Comparison of ENCODE assay signal across 1 cellular context in genomic region chr9:128819716-128820664, GRCh38.
TF ChIP-seq lines count a peak whose summit lies in the region.

No MANE protein-coding gene starts in this region.

TF ChIP-seq in GM12878, 131 proteins besides CTCF, POLR2A, EP300 and RAD21:
- no peak for TF ChIP-seq REST (IDR thresholded peaks at IDR 0.05; ENCODE audit: low read depth, low read length)
- no peak for TF ChIP-seq TCF7 (IDR thresholded peaks at IDR 0.05; ENCODE audit: borderline replicate concordance)
- TF ChIP-seq SRF (IDR thresholded peaks at IDR 0.05; ENCODE audit: low read depth in 2 of 2, low read length in 2 of 2): no peak
- TF ChIP-seq, protein P1, sequence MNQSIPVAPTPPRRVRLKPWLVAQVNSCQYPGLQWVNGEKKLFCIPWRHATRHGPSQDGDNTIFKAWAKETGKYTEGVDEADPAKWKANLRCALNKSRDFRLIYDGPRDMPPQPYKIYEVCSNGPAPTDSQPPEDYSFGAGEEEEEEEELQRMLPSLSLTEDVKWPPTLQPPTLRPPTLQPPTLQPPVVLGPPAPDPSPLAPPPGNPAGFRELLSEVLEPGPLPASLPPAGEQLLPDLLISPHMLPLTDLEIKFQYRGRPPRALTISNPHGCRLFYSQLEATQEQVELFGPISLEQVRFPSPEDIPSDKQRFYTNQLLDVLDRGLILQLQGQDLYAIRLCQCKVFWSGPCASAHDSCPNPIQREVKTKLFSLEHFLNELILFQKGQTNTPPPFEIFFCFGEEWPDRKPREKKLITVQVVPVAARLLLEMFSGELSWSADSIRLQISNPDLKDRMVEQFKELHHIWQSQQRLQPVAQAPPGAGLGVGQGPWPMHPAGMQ (IDR thresholded peaks at IDR 0.05; ENCODE audit: borderline replicate concordance): no peak
- no peak for TF ChIP-seq ZNF217 (IDR thresholded peaks at IDR 0.05)
- no peak for TF ChIP-seq BHLHE40 (IDR thresholded peaks at IDR 0.05; ENCODE audit: borderline replicate concordance in 1 of 2, low read depth in 2 of 2, low read length in 1 of 2)
- TF ChIP-seq, protein P2, sequence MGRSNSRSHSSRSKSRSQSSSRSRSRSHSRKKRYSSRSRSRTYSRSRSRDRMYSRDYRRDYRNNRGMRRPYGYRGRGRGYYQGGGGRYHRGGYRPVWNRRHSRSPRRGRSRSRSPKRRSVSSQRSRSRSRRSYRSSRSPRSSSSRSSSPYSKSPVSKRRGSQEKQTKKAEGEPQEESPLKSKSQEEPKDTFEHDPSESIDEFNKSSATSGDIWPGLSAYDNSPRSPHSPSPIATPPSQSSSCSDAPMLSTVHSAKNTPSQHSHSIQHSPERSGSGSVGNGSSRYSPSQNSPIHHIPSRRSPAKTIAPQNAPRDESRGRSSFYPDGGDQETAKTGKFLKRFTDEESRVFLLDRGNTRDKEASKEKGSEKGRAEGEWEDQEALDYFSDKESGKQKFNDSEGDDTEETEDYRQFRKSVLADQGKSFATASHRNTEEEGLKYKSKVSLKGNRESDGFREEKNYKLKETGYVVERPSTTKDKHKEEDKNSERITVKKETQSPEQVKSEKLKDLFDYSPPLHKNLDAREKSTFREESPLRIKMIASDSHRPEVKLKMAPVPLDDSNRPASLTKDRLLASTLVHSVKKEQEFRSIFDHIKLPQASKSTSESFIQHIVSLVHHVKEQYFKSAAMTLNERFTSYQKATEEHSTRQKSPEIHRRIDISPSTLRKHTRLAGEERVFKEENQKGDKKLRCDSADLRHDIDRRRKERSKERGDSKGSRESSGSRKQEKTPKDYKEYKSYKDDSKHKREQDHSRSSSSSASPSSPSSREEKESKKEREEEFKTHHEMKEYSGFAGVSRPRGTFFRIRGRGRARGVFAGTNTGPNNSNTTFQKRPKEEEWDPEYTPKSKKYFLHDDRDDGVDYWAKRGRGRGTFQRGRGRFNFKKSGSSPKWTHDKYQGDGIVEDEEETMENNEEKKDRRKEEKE (IDR thresholded peaks at IDR 0.05): no peak
- TF ChIP-seq HDAC2 (IDR thresholded peaks at IDR 0.05): no peak
- no peak for TF ChIP-seq ZSCAN29 (IDR thresholded peaks at IDR 0.05)
- no peak for TF ChIP-seq DPF2 (IDR thresholded peaks at IDR 0.05)
- TF ChIP-seq, protein P3, sequence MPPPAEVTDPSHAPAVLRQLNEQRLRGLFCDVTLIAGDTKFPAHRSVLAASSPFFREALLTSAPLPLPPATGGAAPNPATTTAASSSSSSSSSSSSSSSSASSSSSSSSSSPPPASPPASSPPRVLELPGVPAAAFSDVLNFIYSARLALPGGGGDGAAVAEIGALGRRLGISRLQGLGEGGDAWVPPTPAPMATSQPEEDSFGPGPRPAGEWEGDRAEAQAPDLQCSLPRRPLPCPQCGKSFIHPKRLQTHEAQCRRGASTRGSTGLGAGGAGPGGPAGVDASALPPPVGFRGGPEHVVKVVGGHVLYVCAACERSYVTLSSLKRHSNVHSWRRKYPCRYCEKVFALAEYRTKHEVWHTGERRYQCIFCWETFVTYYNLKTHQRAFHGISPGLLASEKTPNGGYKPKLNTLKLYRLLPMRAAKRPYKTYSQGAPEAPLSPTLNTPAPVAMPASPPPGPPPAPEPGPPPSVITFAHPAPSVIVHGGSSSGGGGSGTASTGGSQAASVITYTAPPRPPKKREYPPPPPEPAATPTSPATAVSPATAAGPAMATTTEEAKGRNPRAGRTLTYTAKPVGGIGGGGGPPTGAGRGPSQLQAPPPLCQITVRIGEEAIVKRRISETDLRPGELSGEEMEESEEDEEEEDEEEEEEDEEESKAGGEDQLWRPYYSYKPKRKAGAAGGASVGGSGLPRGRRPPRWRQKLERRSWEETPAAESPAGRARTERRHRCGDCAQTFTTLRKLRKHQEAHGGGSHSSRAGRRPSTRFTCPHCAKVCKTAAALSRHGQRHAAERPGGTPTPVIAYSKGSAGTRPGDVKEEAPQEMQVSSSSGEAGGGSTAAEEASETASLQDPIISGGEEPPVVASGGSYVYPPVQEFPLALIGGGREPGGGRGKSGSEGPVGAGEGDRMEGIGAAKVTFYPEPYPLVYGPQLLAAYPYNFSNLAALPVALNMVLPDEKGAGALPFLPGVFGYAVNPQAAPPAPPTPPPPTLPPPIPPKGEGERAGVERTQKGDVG (CRISPR knock-in tag; IDR thresholded peaks at IDR 0.05): no peak
- no peak for TF ChIP-seq TCF3 (IDR thresholded peaks at IDR 0.05; ENCODE audit: borderline replicate concordance, insufficient read depth, low read depth, low read length)
- TF ChIP-seq, protein P4, sequence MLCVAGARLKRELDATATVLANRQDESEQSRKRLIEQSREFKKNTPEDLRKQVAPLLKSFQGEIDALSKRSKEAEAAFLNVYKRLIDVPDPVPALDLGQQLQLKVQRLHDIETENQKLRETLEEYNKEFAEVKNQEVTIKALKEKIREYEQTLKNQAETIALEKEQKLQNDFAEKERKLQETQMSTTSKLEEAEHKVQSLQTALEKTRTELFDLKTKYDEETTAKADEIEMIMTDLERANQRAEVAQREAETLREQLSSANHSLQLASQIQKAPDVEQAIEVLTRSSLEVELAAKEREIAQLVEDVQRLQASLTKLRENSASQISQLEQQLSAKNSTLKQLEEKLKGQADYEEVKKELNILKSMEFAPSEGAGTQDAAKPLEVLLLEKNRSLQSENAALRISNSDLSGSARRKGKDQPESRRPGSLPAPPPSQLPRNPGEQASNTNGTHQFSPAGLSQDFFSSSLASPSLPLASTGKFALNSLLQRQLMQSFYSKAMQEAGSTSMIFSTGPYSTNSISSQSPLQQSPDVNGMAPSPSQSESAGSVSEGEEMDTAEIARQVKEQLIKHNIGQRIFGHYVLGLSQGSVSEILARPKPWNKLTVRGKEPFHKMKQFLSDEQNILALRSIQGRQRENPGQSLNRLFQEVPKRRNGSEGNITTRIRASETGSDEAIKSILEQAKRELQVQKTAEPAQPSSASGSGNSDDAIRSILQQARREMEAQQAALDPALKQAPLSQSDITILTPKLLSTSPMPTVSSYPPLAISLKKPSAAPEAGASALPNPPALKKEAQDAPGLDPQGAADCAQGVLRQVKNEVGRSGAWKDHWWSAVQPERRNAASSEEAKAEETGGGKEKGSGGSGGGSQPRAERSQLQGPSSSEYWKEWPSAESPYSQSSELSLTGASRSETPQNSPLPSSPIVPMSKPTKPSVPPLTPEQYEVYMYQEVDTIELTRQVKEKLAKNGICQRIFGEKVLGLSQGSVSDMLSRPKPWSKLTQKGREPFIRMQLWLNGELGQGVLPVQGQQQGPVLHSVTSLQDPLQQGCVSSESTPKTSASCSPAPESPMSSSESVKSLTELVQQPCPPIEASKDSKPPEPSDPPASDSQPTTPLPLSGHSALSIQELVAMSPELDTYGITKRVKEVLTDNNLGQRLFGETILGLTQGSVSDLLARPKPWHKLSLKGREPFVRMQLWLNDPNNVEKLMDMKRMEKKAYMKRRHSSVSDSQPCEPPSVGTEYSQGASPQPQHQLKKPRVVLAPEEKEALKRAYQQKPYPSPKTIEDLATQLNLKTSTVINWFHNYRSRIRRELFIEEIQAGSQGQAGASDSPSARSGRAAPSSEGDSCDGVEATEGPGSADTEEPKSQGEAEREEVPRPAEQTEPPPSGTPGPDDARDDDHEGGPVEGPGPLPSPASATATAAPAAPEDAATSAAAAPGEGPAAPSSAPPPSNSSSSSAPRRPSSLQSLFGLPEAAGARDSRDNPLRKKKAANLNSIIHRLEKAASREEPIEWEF (IDR thresholded peaks at IDR 0.05; ENCODE audit: insufficient replicate concordance, low read depth, low read length): no peak
- TF ChIP-seq, protein P5, sequence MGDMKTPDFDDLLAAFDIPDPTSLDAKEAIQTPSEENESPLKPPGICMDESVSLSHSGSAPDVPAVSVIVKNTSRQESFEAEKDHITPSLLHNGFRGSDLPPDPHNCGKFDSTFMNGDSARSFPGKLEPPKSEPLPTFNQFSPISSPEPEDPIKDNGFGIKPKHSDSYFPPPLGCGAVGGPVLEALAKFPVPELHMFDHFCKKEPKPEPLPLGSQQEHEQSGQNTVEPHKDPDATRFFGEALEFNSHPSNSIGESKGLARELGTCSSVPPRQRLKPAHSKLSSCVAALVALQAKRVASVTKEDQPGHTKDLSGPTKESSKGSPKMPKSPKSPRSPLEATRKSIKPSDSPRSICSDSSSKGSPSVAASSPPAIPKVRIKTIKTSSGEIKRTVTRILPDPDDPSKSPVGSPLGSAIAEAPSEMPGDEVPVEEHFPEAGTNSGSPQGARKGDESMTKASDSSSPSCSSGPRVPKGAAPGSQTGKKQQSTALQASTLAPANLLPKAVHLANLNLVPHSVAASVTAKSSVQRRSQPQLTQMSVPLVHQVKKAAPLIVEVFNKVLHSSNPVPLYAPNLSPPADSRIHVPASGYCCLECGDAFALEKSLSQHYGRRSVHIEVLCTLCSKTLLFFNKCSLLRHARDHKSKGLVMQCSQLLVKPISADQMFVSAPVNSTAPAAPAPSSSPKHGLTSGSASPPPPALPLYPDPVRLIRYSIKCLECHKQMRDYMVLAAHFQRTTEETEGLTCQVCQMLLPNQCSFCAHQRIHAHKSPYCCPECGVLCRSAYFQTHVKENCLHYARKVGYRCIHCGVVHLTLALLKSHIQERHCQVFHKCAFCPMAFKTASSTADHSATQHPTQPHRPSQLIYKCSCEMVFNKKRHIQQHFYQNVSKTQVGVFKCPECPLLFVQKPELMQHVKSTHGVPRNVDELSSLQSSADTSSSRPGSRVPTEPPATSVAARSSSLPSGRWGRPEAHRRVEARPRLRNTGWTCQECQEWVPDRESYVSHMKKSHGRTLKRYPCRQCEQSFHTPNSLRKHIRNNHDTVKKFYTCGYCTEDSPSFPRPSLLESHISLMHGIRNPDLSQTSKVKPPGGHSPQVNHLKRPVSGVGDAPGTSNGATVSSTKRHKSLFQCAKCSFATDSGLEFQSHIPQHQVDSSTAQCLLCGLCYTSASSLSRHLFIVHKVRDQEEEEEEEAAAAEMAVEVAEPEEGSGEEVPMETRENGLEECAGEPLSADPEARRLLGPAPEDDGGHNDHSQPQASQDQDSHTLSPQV (IDR thresholded peaks at IDR 0.05): no peak
- no peak for TF ChIP-seq NR2F1 (conservative IDR thresholded peaks at IDR 0.05)
- TF ChIP-seq, protein P6, sequence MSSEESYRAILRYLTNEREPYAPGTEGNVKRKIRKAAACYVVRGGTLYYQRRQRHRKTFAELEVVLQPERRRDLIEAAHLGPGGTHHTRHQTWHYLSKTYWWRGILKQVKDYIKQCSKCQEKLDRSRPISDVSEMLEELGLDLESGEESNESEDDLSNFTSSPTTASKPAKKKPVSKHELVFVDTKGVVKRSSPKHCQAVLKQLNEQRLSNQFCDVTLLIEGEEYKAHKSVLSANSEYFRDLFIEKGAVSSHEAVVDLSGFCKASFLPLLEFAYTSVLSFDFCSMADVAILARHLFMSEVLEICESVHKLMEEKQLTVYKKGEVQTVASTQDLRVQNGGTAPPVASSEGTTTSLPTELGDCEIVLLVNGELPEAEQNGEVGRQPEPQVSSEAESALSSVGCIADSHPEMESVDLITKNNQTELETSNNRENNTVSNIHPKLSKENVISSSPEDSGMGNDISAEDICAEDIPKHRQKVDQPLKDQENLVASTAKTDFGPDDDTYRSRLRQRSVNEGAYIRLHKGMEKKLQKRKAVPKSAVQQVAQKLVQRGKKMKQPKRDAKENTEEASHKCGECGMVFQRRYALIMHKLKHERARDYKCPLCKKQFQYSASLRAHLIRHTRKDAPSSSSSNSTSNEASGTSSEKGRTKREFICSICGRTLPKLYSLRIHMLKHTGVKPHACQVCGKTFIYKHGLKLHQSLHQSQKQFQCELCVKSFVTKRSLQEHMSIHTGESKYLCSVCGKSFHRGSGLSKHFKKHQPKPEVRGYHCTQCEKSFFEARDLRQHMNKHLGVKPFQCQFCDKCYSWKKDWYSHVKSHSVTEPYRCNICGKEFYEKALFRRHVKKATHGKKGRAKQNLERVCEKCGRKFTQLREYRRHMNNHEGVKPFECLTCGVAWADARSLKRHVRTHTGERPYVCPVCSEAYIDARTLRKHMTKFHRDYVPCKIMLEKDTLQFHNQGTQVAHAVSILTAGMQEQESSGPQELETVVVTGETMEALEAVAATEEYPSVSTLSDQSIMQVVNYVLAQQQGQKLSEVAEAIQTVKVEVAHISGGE (CRISPR knock-in tag; IDR thresholded peaks at IDR 0.05): no peak
- TF ChIP-seq MAX (IDR thresholded peaks at IDR 0.05; ENCODE audit: low read depth, low read length): no peak
